In genomic region chr2:140454717-140455116, GRCh38 we compare ENCODE assay signal across 15 cellular contexts.
DNase-seq lines count a peak whose midpoint lies in the region; ATAC-seq and TF ChIP-seq lines count a peak whose summit lies in the region.
"Had no signal": no experiment of that assay in that cellular context is flagged by ENCODE, and none has a peak within 500 bp of the region (broad histone marks: within the 10 kb centered on the region; RNA-seq: fewer than 3 reads in every experiment).

No MANE protein-coding gene starts in this region.

- intact Hi-C loops in MCF 10A (cut with micrococcal nuclease) (no loop called here), breast epithelium (cut with DNase I; ENCODE audit: low total_unique reads) (no loop called here)
- intact Hi-C loops in activated CD8-positive, alpha-beta T cell treated with anti-CD3 and anti-CD28 coated beads for 36 hours (cut with micrococcal nuclease) = no loop called here

- H3K4me3 ChIP-seq in breast epithelium = no peak overlapping the region
- no peak overlapping the region for H3K4me3 ChIP-seq in astrocyte of the cerebellum (ENCODE audit: low read depth, low read length)
- H3K4me3 ChIP-seq: pancreas, PC-9, stomach had no signal

- DNase-seq in MCF 10A (ENCODE audit: unreplicated experiment) (peak; percentile 10), breast epithelium (ENCODE audit: low spot score in 2 of 2) (no peak), astrocyte of the cerebellum (ENCODE audit: low read depth) (peak; percentile 12), glomerular visceral epithelial cell (ENCODE audit: extremely low spot score) (peak; percentile 60), glutamatergic neuron (no peak)
- no peak for DNase-seq in activated CD8-positive, alpha-beta T cell treated with anti-CD3 and anti-CD28 coated beads for 36 hours
- DNase-seq: activated CD8-positive, alpha-beta memory T cell treated with anti-CD3 and anti-CD28 coated beads, Interleukin-2, amount 50 U/mL, for 48 hours; NCI-H187 treated with DMSO at 0.1 percent for 48 hours; pancreas; PC-9; stimulated activated CD4-positive, alpha-beta T cell treated with anti-CD3 and anti-CD28 coated beads, Interleukin-4, amount 100 ng/mL, for 1 hour; stomach had no signal

- CTCF ChIA-PET in MCF 10A (lab: Yijun Ruan, JAX) = no interaction called here
- CTCF ChIA-PET in activated CD8-positive, alpha-beta T cell treated with anti-CD3 and anti-CD28 coated beads for 36 hours (lab: Charles Lee) = no interaction called here

- no peaks in the 10 kb centered on the region for H3K27me3 ChIP-seq in breast epithelium
- H3K27me3 ChIP-seq: pancreas, stomach had no signal

- in situ Hi-C loops in astrocyte of the cerebellum (cut with HindIII; ENCODE audit: low sequenced_read_pairs) = no loop called here

- TF ChIP-seq CTCF in MCF 10A (IDR thresholded peaks at IDR 0.05; ENCODE audit: unreplicated experiment) = no peak
- TF ChIP-seq CTCF in breast epithelium (IDR thresholded peaks at IDR 0.05) = no peak
- TF ChIP-seq CTCF in astrocyte of the cerebellum (IDR thresholded peaks at IDR 0.05; ENCODE audit: low read depth, low read length, missing control alignments) = no peak
- no peak for TF ChIP-seq CTCF in activated CD8-positive, alpha-beta T cell treated with anti-CD3 and anti-CD28 coated beads for 36 hours (IDR thresholded peaks at IDR 0.05)
- no peak for TF ChIP-seq CTCF in glutamatergic neuron (IDR thresholded peaks at IDR 0.05; ENCODE audit: partially characterized antibody, unreplicated experiment)

- no TSS peak for BruUV-seq in MCF 10A (replicated peaks; lab: Mats Ljungman, UMichigan)

- no peaks in the 10 kb centered on the region for H3K36me3 ChIP-seq in breast epithelium
- H3K36me3 ChIP-seq: pancreas, stomach had no signal

- no peaks in the 10 kb centered on the region for H3K9me3 ChIP-seq in breast epithelium
- H3K9me3 ChIP-seq: pancreas, stomach had no signal

- no peak for ATAC-seq in HG02840 (IDR thresholded peaks at IDR 0.05; ENCODE audit: low FRiP score, unreplicated experiment)
- ATAC-seq in activated T-helper 17 cell treated with anti-CD3 and anti-CD28 coated beads, Interleukin-2, amount 50 U/mL, for 72 hours (replicated peaks) = no peak
- no peak for ATAC-seq in activated CD8-positive, alpha-beta T cell treated with anti-CD3 and anti-CD28 coated beads for 36 hours
- ATAC-seq: pancreas had no signal

- POLR2A ChIA-PET in MCF 10A (lab: Yijun Ruan, JAX) = no interaction called here
- POLR2A ChIA-PET in activated CD8-positive, alpha-beta T cell treated with anti-CD3 and anti-CD28 coated beads for 36 hours (lab: Charles Lee) = no interaction called here

- no peak overlapping the region for H3K27ac Mint-ChIP-seq in MCF 10A (ENCODE audit: low read depth, unreplicated experiment)
- no peak overlapping the region for H3K27ac Mint-ChIP-seq in activated T-helper 17 cell treated with anti-CD3 and anti-CD28 coated beads, Interleukin-2, amount 50 U/mL, for 72 hours
- no peak overlapping the region for H3K27ac Mint-ChIP-seq in activated CD8-positive, alpha-beta T cell treated with anti-CD3 and anti-CD28 coated beads for 36 hours
- no peak overlapping the region for H3K27ac Mint-ChIP-seq in glutamatergic neuron (ENCODE audit: unreplicated experiment)

- TF ChIP-seq POLR2A in breast epithelium (IDR thresholded peaks at IDR 0.05) = no peak

- H3K36me3 Mint-ChIP-seq in MCF 10A (ENCODE audit: insufficient read depth, unreplicated experiment) = no peaks in the 10 kb centered on the region
- H3K36me3 Mint-ChIP-seq in activated T-helper 17 cell treated with anti-CD3 and anti-CD28 coated beads, Interleukin-2, amount 50 U/mL, for 72 hours (ENCODE audit: low read depth) = no peaks in the 10 kb centered on the region
- H3K36me3 Mint-ChIP-seq in activated CD8-positive, alpha-beta T cell treated with anti-CD3 and anti-CD28 coated beads for 36 hours (ENCODE audit: low read depth) = no peaks in the 10 kb centered on the region
- no peaks in the 10 kb centered on the region for H3K36me3 Mint-ChIP-seq in glutamatergic neuron (ENCODE audit: unreplicated experiment)

- H3K4me3 Mint-ChIP-seq in MCF 10A (ENCODE audit: unreplicated experiment) = no peak overlapping the region
- H3K4me3 Mint-ChIP-seq in activated T-helper 17 cell treated with anti-CD3 and anti-CD28 coated beads, Interleukin-2, amount 50 U/mL, for 72 hours = no peak overlapping the region
- no peak overlapping the region for H3K4me3 Mint-ChIP-seq in activated CD8-positive, alpha-beta T cell treated with anti-CD3 and anti-CD28 coated beads for 36 hours
- H3K4me3 Mint-ChIP-seq in glutamatergic neuron (ENCODE audit: unreplicated experiment) = no peak overlapping the region

- H3K27ac ChIP-seq in breast epithelium = no peak overlapping the region
- H3K27ac ChIP-seq: 22Rv1, pancreas, PC-9, stomach had no signal

- H3K4me1 Mint-ChIP-seq in MCF 10A (ENCODE audit: insufficient read depth, unreplicated experiment) (no peaks in the 10 kb centered on the region), glutamatergic neuron (ENCODE audit: low read depth, unreplicated experiment) (no peaks in the 10 kb centered on the region)
- no peaks in the 10 kb centered on the region for H3K4me1 Mint-ChIP-seq in activated T-helper 17 cell treated with anti-CD3 and anti-CD28 coated beads, Interleukin-2, amount 50 U/mL, for 72 hours
- H3K4me1 Mint-ChIP-seq in activated CD8-positive, alpha-beta T cell treated with anti-CD3 and anti-CD28 coated beads for 36 hours (ENCODE audit: low read depth) = no peaks in the 10 kb centered on the region

- H3K9me3 Mint-ChIP-seq in MCF 10A (ENCODE audit: unreplicated experiment) = no peaks in the 10 kb centered on the region
- peaks cover 4% of the 10 kb centered on the region for H3K9me3 Mint-ChIP-seq in activated T-helper 17 cell treated with anti-CD3 and anti-CD28 coated beads, Interleukin-2, amount 50 U/mL, for 72 hours
- peaks cover 3% of the 10 kb centered on the region for H3K9me3 Mint-ChIP-seq in activated CD8-positive, alpha-beta T cell treated with anti-CD3 and anti-CD28 coated beads for 36 hours
- H3K9me3 Mint-ChIP-seq in glutamatergic neuron (ENCODE audit: unreplicated experiment) = no peaks in the 10 kb centered on the region

- H3K4me1 ChIP-seq in breast epithelium = no peaks in the 10 kb centered on the region
- H3K4me1 ChIP-seq: pancreas, stomach had no signal

- H3K27me3 Mint-ChIP-seq in MCF 10A (ENCODE audit: insufficient read depth, unreplicated experiment) = peaks cover 4% of the 10 kb centered on the region
- no peaks in the 10 kb centered on the region for H3K27me3 Mint-ChIP-seq in activated T-helper 17 cell treated with anti-CD3 and anti-CD28 coated beads, Interleukin-2, amount 50 U/mL, for 72 hours
- no peaks in the 10 kb centered on the region for H3K27me3 Mint-ChIP-seq in activated CD8-positive, alpha-beta T cell treated with anti-CD3 and anti-CD28 coated beads for 36 hours
- no peaks in the 10 kb centered on the region for H3K27me3 Mint-ChIP-seq in glutamatergic neuron (ENCODE audit: unreplicated experiment)

Comparison
In these comparisons a context has a peak if more than half of its experiments do, and no peak if none do; other contexts are left out.
1. DNase-seq: peak in MCF 10A (single experiment), astrocyte of the cerebellum (single experiment) and glomerular visceral epithelial cell (single experiment); none in breast epithelium (0 of 2), activated CD8-positive, alpha-beta T cell treated with anti-CD3 and anti-CD28 coated beads for 36 hours (single experiment) and glutamatergic neuron (single experiment).